In the genomic region with DNA sequence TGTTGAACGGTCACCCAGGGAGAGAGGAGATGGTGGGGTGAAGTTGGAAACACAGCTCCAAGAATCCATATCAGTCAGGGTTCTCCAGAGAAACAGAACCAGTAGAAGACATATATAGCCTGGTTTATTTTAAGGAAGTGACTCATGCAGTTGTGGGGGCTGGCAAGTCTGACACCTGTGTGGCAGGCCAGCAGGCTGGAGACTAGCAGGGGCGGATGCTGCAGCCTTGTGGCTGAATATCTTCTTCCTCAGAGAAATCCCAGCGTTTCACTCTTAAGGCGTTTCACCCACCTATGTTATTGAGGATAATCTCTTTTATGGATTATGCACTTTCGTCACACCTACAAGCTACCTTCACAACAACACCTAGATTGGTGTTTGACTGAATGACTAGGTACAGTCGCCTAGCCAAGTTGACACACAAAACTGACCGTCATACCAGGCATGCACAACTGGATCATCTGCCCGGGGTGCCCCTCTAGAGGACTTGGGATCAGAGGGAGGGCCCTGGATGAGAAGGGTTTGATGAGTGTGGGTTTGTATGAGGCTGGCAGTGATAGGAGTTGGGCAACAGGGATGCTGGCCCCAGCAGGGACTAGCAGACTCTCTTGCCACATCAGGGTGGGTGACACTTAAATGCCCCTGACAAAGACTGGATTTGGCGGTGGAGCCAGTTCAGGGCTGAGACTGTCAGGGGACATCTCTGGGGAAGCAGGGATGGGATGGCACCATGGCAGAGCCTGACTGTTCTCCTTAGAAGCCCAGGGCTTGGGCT, we compare ENCODE assay signal across 15 cellular contexts. TPM values are rescaled to one million over a fixed set of nuclear protein-coding genes. Genes with fewer than 3 reads are reported as not detected.
DNase-seq lines count a peak whose midpoint lies in the region; ATAC-seq and TF ChIP-seq lines count a peak whose summit lies in the region.
"Had no signal": no experiment of that assay in that cellular context is flagged by ENCODE, and none has a peak within 500 bp of the region (broad histone marks: within the 10 kb centered on the region; RNA-seq: fewer than 3 reads in every experiment).

No MANE protein-coding gene starts in this region.

- no peaks in the 10 kb centered on the region for H3K4me1 Mint-ChIP-seq in activated T-cell treated with anti-CD3 and anti-CD28 coated beads, Interleukin-2, amount 50 U/mL, for 72 hours (ENCODE audit: low read depth)
- no peaks in the 10 kb centered on the region for H3K4me1 Mint-ChIP-seq in memory B cell

- no peaks in the 10 kb centered on the region for H3K36me3 Mint-ChIP-seq in activated T-cell treated with anti-CD3 and anti-CD28 coated beads, Interleukin-2, amount 50 U/mL, for 72 hours (ENCODE audit: insufficient read depth in 2 of 2)
- no peaks in the 10 kb centered on the region for H3K36me3 Mint-ChIP-seq in memory B cell

- peak; percentile 55 to 59 for ATAC-seq in activated T-cell treated with anti-CD3 and anti-CD28 coated beads, Interleukin-2, amount 50 U/mL, for 72 hours (replicated peaks in 1 of 2)
- peak; percentile 53 for ATAC-seq in memory B cell (ENCODE audit: low read depth)
- ATAC-seq in sciatic nerve: no peak
- no peak for ATAC-seq in HG03342 (IDR thresholded peaks at IDR 0.05; ENCODE audit: unreplicated experiment)
- no peak for ATAC-seq in GM19395 (IDR thresholded peaks at IDR 0.05; ENCODE audit: unreplicated experiment)
- ATAC-seq: left cardiac atrium had no signal

- H3K4me3 Mint-ChIP-seq in activated T-cell treated with anti-CD3 and anti-CD28 coated beads, Interleukin-2, amount 50 U/mL, for 72 hours: no peak overlapping the region
- H3K4me3 Mint-ChIP-seq in memory B cell: no peak overlapping the region
- H3K4me3 Mint-ChIP-seq: HFFc6 had no signal

- in situ Hi-C loops in GM13977 (cut with MboI; ENCODE audit: low pct_unique_long_range_greater_than_20kb, low sequenced_read_pairs, unreplicated experiment): no loop called here

- DNase-seq in GM13977 (ENCODE audit: low spot score): no peak
- peak; percentile 7 for DNase-seq in HK-2 (ENCODE audit: unreplicated experiment)
- DNase-seq in activated T-cell treated with anti-CD3 and anti-CD28 coated beads, Interleukin-2, amount 50 U/mL, for 72 hours: peak; percentile 6 to 15
- no peak for DNase-seq in memory B cell (ENCODE audit: low spot score in 2 of 2)
- DNase-seq in sciatic nerve (ENCODE audit: low spot score): no peak
- DNase-seq in NCI-H1436 (lab: John Stamatoyannopoulos, UW): no peak
- DNase-seq: DMS153, HFFc6, left cardiac atrium, NCI-H2107, SHP77 had no signal

- peaks cover 17% of the 10 kb centered on the region for H3K27me3 Mint-ChIP-seq in activated T-cell treated with anti-CD3 and anti-CD28 coated beads, Interleukin-2, amount 50 U/mL, for 72 hours (ENCODE audit: low read depth)
- H3K27me3 Mint-ChIP-seq in memory B cell: peaks cover 7% of the 10 kb centered on the region

- intact Hi-C loops in sciatic nerve (cut with DNase I): no loop called here

- TF ChIP-seq CTCF in GM13977 (IDR thresholded peaks at IDR 0.05; ENCODE audit: extremely low read depth, insufficient read depth, missing control alignments): peak; percentile 5

- no peak overlapping the region for H3K27ac Mint-ChIP-seq in activated T-cell treated with anti-CD3 and anti-CD28 coated beads, Interleukin-2, amount 50 U/mL, for 72 hours
- H3K27ac Mint-ChIP-seq in memory B cell: no peak overlapping the region
- H3K27ac Mint-ChIP-seq: HFFc6 had no signal

- peaks cover 0 to 4% of the 10 kb centered on the region in 2 donors for H3K9me3 Mint-ChIP-seq in activated T-cell treated with anti-CD3 and anti-CD28 coated beads, Interleukin-2, amount 50 U/mL, for 72 hours
- H3K9me3 Mint-ChIP-seq in memory B cell: no peaks in the 10 kb centered on the region
- H3K9me3 Mint-ChIP-seq: HFFc6 had no signal

RNA-seq across cellular contexts. Expression of a gene that starts 23.4 kb away (rescaled TPM):
- total RNA-seq in activated T-cell treated with anti-CD3 and anti-CD28 coated beads, Interleukin-2, amount 50 U/mL, for 72 hours: not detected
- total RNA-seq in sciatic nerve: not detected
- total RNA-seq: HFFc6, left cardiac atrium, ovary, vagina had no signal

RNA-seq across cellular contexts. Expression of a gene that starts 41.5 kb away (rescaled TPM):
- total RNA-seq in activated T-cell treated with anti-CD3 and anti-CD28 coated beads, Interleukin-2, amount 50 U/mL, for 72 hours: not detected
- total RNA-seq in sciatic nerve: not detected
- total RNA-seq: HFFc6, left cardiac atrium had no signal

RNA-seq across cellular contexts. Expression of a gene that starts 52.8 kb away (rescaled TPM):
- total RNA-seq in activated T-cell treated with anti-CD3 and anti-CD28 coated beads, Interleukin-2, amount 50 U/mL, for 72 hours: 10 to 100 TPM; 84.3 to 93.5 TPM
- total RNA-seq in sciatic nerve: 0.71 TPM

Comparison
In these comparisons a context has a peak if more than half of its experiments do, and no peak if none do; other contexts are left out.
1. DNase-seq: peak in HK-2 (single experiment) and activated T-cell treated with anti-CD3 and anti-CD28 coated beads, Interleukin-2, amount 50 U/mL, for 72 hours (2 of 2); none in GM13977 (single experiment), memory B cell (0 of 2), sciatic nerve (single experiment) and NCI-H1436 (single experiment).
2. ATAC-seq: peak in activated T-cell treated with anti-CD3 and anti-CD28 coated beads, Interleukin-2, amount 50 U/mL, for 72 hours (2 of 2) and memory B cell (single experiment); none in sciatic nerve (single experiment), HG03342 (single experiment) and GM19395 (single experiment).
3. RNA of a gene that starts 52.8 kb away (total RNA-seq): 84.3 to 93.5 TPM in activated T-cell treated with anti-CD3 and anti-CD28 coated beads, Interleukin-2, amount 50 U/mL, for 72 hours; 0.71 TPM in sciatic nerve (single experiment); every median in the first group is over 10 times any median in the second.